30 cellular contexts compared by ENCODE assay signal in genomic region chr5:165858118-165858517, GRCh38.
"Had no signal": no experiment of that assay in that cellular context is flagged by ENCODE, and none has a peak within 500 bp of the region (broad histone marks: within the 10 kb centered on the region; RNA-seq: fewer than 3 reads in every experiment).

No MANE protein-coding gene starts in this region.

- FAIRE-seq: bronchial epithelial cell, TTC549 had no signal

- H3K4me3 ChIP-seq: ascending aorta, cardiac muscle cell had no signal

- DNase-seq: activated CD4-positive, alpha-beta memory T cell treated with anti-CD3 and anti-CD28 coated beads, Interleukin-2, amount 10 ng/mL, durations not matched to agents 7 days and 5 days; activated CD4-positive, alpha-beta T cell treated with anti-CD3 and anti-CD28 coated beads for 1 hour; activated CD4-positive, alpha-beta T cell treated with anti-CD3 and anti-CD28 coated beads for 36 hours; activated CD4-positive, alpha-beta T cell treated with anti-CD3 and anti-CD28 coated beads for 48 hours; activated CD4-positive, alpha-beta T cell treated with anti-CD3 and anti-CD28 coated beads, Interleukin-2, amount 10 ng/mL, durations not matched to agents 7 days and 5 days; activated CD4-positive, alpha-beta T cell treated with anti-CD3 and anti-CD28 coated beads, Interleukin-2, amount 50 U/mL, for 48 hours; activated CD4-positive, CD25-positive, alpha-beta regulatory T cell; activated CD8-positive, alpha-beta memory T cell treated with anti-CD3 and anti-CD28 coated beads for 24 hours; activated CD8-positive, alpha-beta memory T cell treated with anti-CD3 and anti-CD28 coated beads, Interleukin-2, amount 10 ng/mL, durations not matched to agents 7 days and 5 days; activated CD8-positive, alpha-beta memory T cell treated with anti-CD3 and anti-CD28 coated beads, Interleukin-2, amount 50 U/mL, for 48 hours; activated CD8-positive, alpha-beta T cell treated with anti-CD3 and anti-CD28 coated beads, Interleukin-2, amount 10 ng/mL, durations not matched to agents 7 days and 5 days; activated effector memory CD4-positive, alpha-beta T cell treated with Interleukin-2 at 50 U/mL for 16 hours; activated gamma-delta T cell; activated naive CD4-positive, alpha-beta T cell treated with anti-CD3 and anti-CD28 coated beads, Interleukin-2, amount 10 ng/mL, durations not matched to agents 7 days and 5 days; activated naive CD4-positive, alpha-beta T cell treated with Interleukin-2 at 50 U/mL for 16 hours; activated naive CD8-positive, alpha-beta T cell treated with anti-CD3 and anti-CD28 coated beads, Interleukin-2, amount 10 ng/mL, durations not matched to agents 7 days and 5 days; activated naive CD8-positive, alpha-beta T cell treated with anti-CD3 and anti-CD28 coated beads, Interleukin-2, amount 50 U/mL, for 24 hours; activated T-cell treated with anti-CD3 and anti-CD28 coated beads, Interleukin-2, amount 50 U/mL, for 24 hours; activated T-cell treated with anti-CD3 and anti-CD28 coated beads, Interleukin-2, amount 50 U/mL, for 48 hours; amygdala; anterior cingulate cortex; caudate nucleus; cerebellar nuclear complex; T-helper 2 cell; T-helper 9 cell had no signal

- H3K27me3 ChIP-seq: ascending aorta, cardiac muscle cell had no signal

- H3K36me3 ChIP-seq: ascending aorta, cardiac muscle cell had no signal

- H3K27ac ChIP-seq: ascending aorta, cardiac muscle cell, VCaP had no signal

- H3K9me3 ChIP-seq: ascending aorta had no signal
